Comparison of ENCODE assay signal across 12 cellular contexts in the genomic region with DNA sequence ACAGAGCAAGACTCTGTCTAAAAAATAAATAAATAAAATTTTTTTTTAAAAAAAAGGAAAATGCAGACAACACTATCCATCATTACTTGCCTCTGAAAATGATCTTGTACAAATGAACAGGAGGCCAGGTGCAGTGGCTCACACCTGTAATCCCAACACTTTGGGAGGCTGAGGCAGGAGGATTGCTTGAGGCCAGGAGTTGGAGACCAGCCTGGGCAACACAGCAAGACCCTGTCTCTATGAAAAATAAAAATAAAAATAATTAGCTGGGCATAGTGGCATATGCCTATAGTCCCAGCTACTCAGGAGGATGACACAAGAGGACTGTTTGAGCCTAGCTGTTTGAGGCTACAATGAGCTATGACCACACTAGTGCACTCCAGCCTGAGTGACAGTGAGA. TPM values are rescaled to one million over a fixed set of nuclear protein-coding genes. Genes with fewer than 3 reads are reported as not detected.
DNase-seq lines count a peak whose midpoint lies in the region; ATAC-seq, FAIRE-seq and TF ChIP-seq lines count a peak whose summit lies in the region.
"Not testable (repeated sequence)": the region's sequence is repeated elsewhere in the genome, so short reads cannot be mapped to it uniquely, and the experiment has no call there.
"Had no signal": no experiment of that assay in that cellular context is flagged by ENCODE, and none has a peak within 500 bp of the region (broad histone marks: within the 10 kb centered on the region; RNA-seq: fewer than 3 reads in every experiment).

No MANE protein-coding gene starts in this region.

- H3K27ac ChIP-seq in HEK293 (ENCODE audit: extremely low read depth, low read depth, low read length); K562 (ENCODE audit: extremely low read depth, low read depth, low read length); right atrium auricular region: not testable (repeated sequence)

- H3K4me2 ChIP-seq in K562 (ENCODE audit: insufficient read depth, low read length): not testable (repeated sequence)

- not testable (repeated sequence) for H3K27me3 ChIP-seq in K562 (ENCODE audit: control insufficient read depth in 2 of 2, insufficient read depth in 2 of 2, low read length in 2 of 2); right atrium auricular region

- CTCF ChIA-PET in HEK293 (lab: Yijun Ruan, JAX): interaction anchor here (0.7 to 1.7 kb wide), 4 partner anchors 11 to 53 kb away, joined by 3 to 7 read pairs (median 4); no protein-coding TSS in a partner anchor
- CTCF ChIA-PET in activated CD4-positive, alpha-beta memory T cell treated with anti-CD3 and anti-CD28 coated beads, Interleukin-2, amount 10 ng/mL, durations not matched to agents 7 days and 5 days (lab: Charles Lee); K562 (lab: Yijun Ruan, JAX; ENCODE audit: low intra/inter-chr PET ratio): not testable (repeated sequence)

- not testable (repeated sequence) for H3K27me3 Mint-ChIP-seq in activated CD4-positive, alpha-beta memory T cell treated with anti-CD3 and anti-CD28 coated beads, Interleukin-2, amount 10 ng/mL, durations not matched to agents 7 days and 5 days; activated T-helper 17 cell treated with anti-CD3 and anti-CD28 coated beads, Interleukin-2, amount 50 U/mL, for 72 hours

- TF ChIP-seq POLR2A in K562 (conservative IDR thresholded peaks at IDR 0.05): not testable (repeated sequence)

- H3K4me1 Mint-ChIP-seq in activated CD4-positive, alpha-beta memory T cell treated with anti-CD3 and anti-CD28 coated beads, Interleukin-2, amount 10 ng/mL, durations not matched to agents 7 days and 5 days; activated T-helper 17 cell treated with anti-CD3 and anti-CD28 coated beads, Interleukin-2, amount 50 U/mL, for 72 hours: not testable (repeated sequence)

- not testable (repeated sequence) for H3K79me2 ChIP-seq in K562 (ENCODE audit: control insufficient read depth, insufficient read depth, low read length)

- intact Hi-C loops in K562 (cut with micrococcal nuclease): loop anchor here (10.0 kb wide), 2 partner anchors 62 to 532 kb away; a partner anchor contains a TSS

- not testable (repeated sequence) for BruUV-seq in K562 (replicated peaks; lab: Mats Ljungman, UMichigan)

- DNase-seq in activated CD4-positive, alpha-beta memory T cell treated with anti-CD3 and anti-CD28 coated beads, Interleukin-2, amount 10 ng/mL, durations not matched to agents 7 days and 5 days: peak; percentile 7
- DNase-seq in K562 (ENCODE audit: extremely low read depth in 1 of 4, low spot score in 3 of 4): not testable (repeated sequence)
- peak; percentile 30 for DNase-seq in right atrium auricular region (ENCODE audit: low spot score)

- H2AFZ ChIP-seq in K562 (ENCODE audit: low read depth, low read length): not testable (repeated sequence)

- H3K36me3 Mint-ChIP-seq in activated CD4-positive, alpha-beta memory T cell treated with anti-CD3 and anti-CD28 coated beads, Interleukin-2, amount 10 ng/mL, durations not matched to agents 7 days and 5 days (ENCODE audit: low read depth): peaks cover 23% of the 10 kb centered on the region
- peaks cover 57% of the 10 kb centered on the region for H3K36me3 Mint-ChIP-seq in activated T-helper 17 cell treated with anti-CD3 and anti-CD28 coated beads, Interleukin-2, amount 50 U/mL, for 72 hours (ENCODE audit: low read depth)

- H3K36me3 ChIP-seq in HEK293 (ENCODE audit: control insufficient read depth in 2 of 2, insufficient read depth in 1 of 2, low read length in 2 of 2) (peaks cover 0 to 45% of the 10 kb centered on the region in 2 experiments; a peak in 1 of 3 replicates), K562 (ENCODE audit: control insufficient read depth, insufficient read depth, low read length) (peaks cover 45% of the 10 kb centered on the region; the same call in 2 of the 3 replicates), right atrium auricular region (peaks cover 11% of the 10 kb centered on the region)

- POLR2A ChIA-PET in HEK293 (lab: Yijun Ruan, JAX): interaction anchor here (0.6 kb wide), 1 partner anchor 80 kb away, joined by 3 read pairs; no protein-coding TSS in a partner anchor
- POLR2A ChIA-PET in activated CD4-positive, alpha-beta memory T cell treated with anti-CD3 and anti-CD28 coated beads, Interleukin-2, amount 10 ng/mL, durations not matched to agents 7 days and 5 days (lab: Charles Lee): not testable (repeated sequence)
- POLR2A ChIA-PET in K562 (lab: Yijun Ruan, JAX): interaction anchor here (1.0 to 2.2 kb wide), 8 partner anchors 9 to 24 kb away, joined by 3 to 10 read pairs (median 5); no protein-coding TSS in a partner anchor

- H3K4me1 ChIP-seq in HEK293 (ENCODE audit: control insufficient read depth, insufficient read depth, low read length); K562 (replicated peaks in 1 of 2; ENCODE audit: control insufficient read depth in 2 of 2, insufficient read depth in 2 of 2, low read length in 2 of 2); right atrium auricular region: not testable (repeated sequence)

- TF ChIP-seq RAD21 in K562 (CRISPR knock-in tag; conservative IDR thresholded peaks at IDR 0.05 in 1 of 2, IDR thresholded peaks at IDR 0.05 in 1 of 2): not testable (repeated sequence)

- H3K9me3 Mint-ChIP-seq in activated CD4-positive, alpha-beta memory T cell treated with anti-CD3 and anti-CD28 coated beads, Interleukin-2, amount 10 ng/mL, durations not matched to agents 7 days and 5 days; activated T-helper 17 cell treated with anti-CD3 and anti-CD28 coated beads, Interleukin-2, amount 50 U/mL, for 72 hours: not testable (repeated sequence)

- not testable (repeated sequence) for H4K20me1 ChIP-seq in K562 (replicated peaks; ENCODE audit: control insufficient read depth, insufficient read depth, low read length)

- H3K4me3 ChIP-seq in HEK293 (ENCODE audit: low read depth, low read length); K562; right atrium auricular region: not testable (repeated sequence)

- TF ChIP-seq EP300 in K562 (IDR thresholded peaks at IDR 0.05; ENCODE audit: low read length): not testable (repeated sequence)

- not testable (repeated sequence) for H3K9me3 ChIP-seq in HEK293 (ENCODE audit: control insufficient read depth, insufficient read depth, low read depth, low read length); K562 (replicated peaks; ENCODE audit: control insufficient read depth, insufficient read depth, low read depth, low read length); right atrium auricular region

- not testable (repeated sequence) for ATAC-seq in activated T-helper 17 cell treated with anti-CD3 and anti-CD28 coated beads, Interleukin-2, amount 50 U/mL, for 72 hours (replicated peaks); K562

- H3K9ac ChIP-seq in K562 (ENCODE audit: insufficient read depth in 1 of 2, low read depth in 2 of 2, low read length in 2 of 2): not testable (repeated sequence)

- in situ Hi-C loops in K562 (cut with MboI): not testable (repeated sequence)

- not testable (repeated sequence) for H3K27ac Mint-ChIP-seq in activated CD4-positive, alpha-beta memory T cell treated with anti-CD3 and anti-CD28 coated beads, Interleukin-2, amount 10 ng/mL, durations not matched to agents 7 days and 5 days
- H3K27ac Mint-ChIP-seq in activated T-helper 17 cell treated with anti-CD3 and anti-CD28 coated beads, Interleukin-2, amount 50 U/mL, for 72 hours: peak overlapping the region; percentile 28

- not testable (repeated sequence) for TF ChIP-seq CTCF in HEK293 (tag by site-specific recombination; IDR thresholded peaks at IDR 0.05); K562 (IDR thresholded peaks at IDR 0.05 in 2 of 3, conservative IDR thresholded peaks at IDR 0.05 in 1 of 3; ENCODE audit: insufficient read depth in 2 of 3, low read depth in 1 of 3, low read length in 3 of 3); right atrium auricular region (IDR thresholded peaks at IDR 0.05)

- not testable (repeated sequence) for H3K4me3 Mint-ChIP-seq in activated CD4-positive, alpha-beta memory T cell treated with anti-CD3 and anti-CD28 coated beads, Interleukin-2, amount 10 ng/mL, durations not matched to agents 7 days and 5 days; activated T-helper 17 cell treated with anti-CD3 and anti-CD28 coated beads, Interleukin-2, amount 50 U/mL, for 72 hours

- H3K9me1 ChIP-seq in K562 (ENCODE audit: control insufficient read depth, insufficient read depth, low read length): not testable (repeated sequence)

- not testable (repeated sequence) for FAIRE-seq in K562 (lab: Jason Lieb, UNC)

RNA-seq across cellular contexts. Expression of a gene that starts 49.4 kb away (rescaled TPM):
- 10 to 100 TPM; 29.7 to 30.8 TPM for total RNA-seq in activated CD4-positive, alpha-beta memory T cell treated with anti-CD3 and anti-CD28 coated beads, Interleukin-2, amount 10 ng/mL, durations not matched to agents 7 days and 5 days
- total RNA-seq in activated T-helper 17 cell treated with anti-CD3 and anti-CD28 coated beads, Interleukin-2, amount 50 U/mL, for 72 hours: 10 to 100 TPM; 22.6 to 27.3 TPM
- 104 and 237 TPM in 2 replicates for total RNA-seq in K562 (2011; cell fraction: chromatin; rRNA removed; ENCODE audit: low replicate concordance)
- 233 and 250 TPM in 2 replicates for total RNA-seq in K562 (2011; cell fraction: nucleolus; rRNA removed)
- 163 and 192 TPM in 2 replicates for total RNA-seq in K562 (2011; cell fraction: nucleoplasm; rRNA removed)
- total RNA-seq in K562 (2014; rRNA removed) (62.9 and 79.7 TPM in 2 replicates), K562 (2014; rRNA removed; fragmentation: Illumina TruSeq; extraction: Trizol) (25.0 and 31.7 TPM in 2 replicates), K562 (2015; rRNA removed; fragmentation: Illumina TruSeq; extraction: Trizol) (52.2 and 56.7 TPM in 2 replicates), K562 (2021) (101 and 103 TPM in 2 replicates), right atrium auricular region (10 to 100 TPM; 32.8 to 48.1 TPM)
- polyA plus RNA-seq in K562 (2011; rRNA removed) (45.6 and 65.3 TPM in 2 replicates), K562 (2014; fragmentation: Illumina TruSeq; extraction: Trizol) (56.7 and 59.7 TPM in 2 replicates), K562 (2014; fragmentation: Nextera tagmentation; extraction: Ambion mirVana) (under 1 TPM; 0.69 to 0.70 TPM), K562 (2014; rRNA removed) (54.1 and 56.4 TPM in 2 replicates)
- 87.9 and 92.8 TPM in 2 replicates for polyA plus RNA-seq in K562 (2011; cell fraction: cytosol; rRNA removed)
- 96.5 and 99.6 TPM in 2 replicates for polyA plus RNA-seq in K562 (2011; cell fraction: nucleus; rRNA removed)
- 68.2 and 87.4 TPM in 2 replicates for polyA plus RNA-seq in K562 (2012)
- 59.4 and 60.5 TPM in 2 replicates for polyA minus RNA-seq in K562 (2011; rRNA and poly(A)+ RNA removed)
- 76.8 and 101 TPM in 2 replicates for polyA minus RNA-seq in K562 (2011; cell fraction: cytosol; rRNA and poly(A)+ RNA removed)
- polyA minus RNA-seq in K562 (2011; cell fraction: nucleus; rRNA and poly(A)+ RNA removed): 59.6 and 106 TPM in 2 replicates

RNA-seq across cellular contexts. Expression of a gene that starts 58.3 kb away (rescaled TPM):
- total RNA-seq in activated CD4-positive, alpha-beta memory T cell treated with anti-CD3 and anti-CD28 coated beads, Interleukin-2, amount 10 ng/mL, durations not matched to agents 7 days and 5 days: not detected
- total RNA-seq in activated T-helper 17 cell treated with anti-CD3 and anti-CD28 coated beads, Interleukin-2, amount 50 U/mL, for 72 hours: not detected
- total RNA-seq in K562 (2011; cell fraction: chromatin; rRNA removed; ENCODE audit: low replicate concordance): 0.21 TPM in 1 of 2 replicates, not detected in the other
- not detected in 2 replicates for total RNA-seq in K562 (2011; cell fraction: nucleolus; rRNA removed)
- 0.22 TPM in 1 of 2 replicates, not detected in the other for total RNA-seq in K562 (2011; cell fraction: nucleoplasm; rRNA removed)
- total RNA-seq in K562 (2014; rRNA removed) (not detected in 2 replicates), K562 (2014; rRNA removed; fragmentation: Illumina TruSeq; extraction: Trizol) (not detected in 2 replicates), K562 (2015; rRNA removed; fragmentation: Illumina TruSeq; extraction: Trizol) (not detected in 2 replicates), K562 (2021) (not detected in 2 replicates), right atrium auricular region (not detected)
- polyA plus RNA-seq in K562 (2011; rRNA removed) (not detected in 2 replicates), K562 (2014; fragmentation: Illumina TruSeq; extraction: Trizol) (not detected in 2 replicates), K562 (2014; fragmentation: Nextera tagmentation; extraction: Ambion mirVana) (not detected), K562 (2014; rRNA removed) (0.04 TPM in 1 of 2 replicates, not detected in the other)
- 0.04 TPM in 1 of 2 replicates, not detected in the other for polyA plus RNA-seq in K562 (2011; cell fraction: cytosol; rRNA removed)
- 0.10 TPM in 1 of 2 replicates, not detected in the other for polyA plus RNA-seq in K562 (2011; cell fraction: nucleus; rRNA removed)
- polyA plus RNA-seq in K562 (2012): not detected in 2 replicates
- polyA minus RNA-seq in K562 (2011; rRNA and poly(A)+ RNA removed): not detected in 2 replicates
- polyA minus RNA-seq in K562 (2011; cell fraction: cytosol; rRNA and poly(A)+ RNA removed): not detected in 2 replicates
- not detected in 2 replicates for polyA minus RNA-seq in K562 (2011; cell fraction: nucleus; rRNA and poly(A)+ RNA removed)
- total RNA-seq: A673; Caco-2; Calu3; CD4-positive, alpha-beta memory T cell; CD4-positive, CD25-positive, alpha-beta regulatory T cell had no signal
- polyA plus RNA-seq: AG04450; CD14-positive monocyte; CD4-positive, alpha-beta memory T cell; CD4-positive, CD25-positive, alpha-beta regulatory T cell had no signal
